ENCODE assay signal across 12 cellular contexts in genomic region chr12:3303410-3304136, GRCh38.
DNase-seq lines count a peak whose midpoint lies in the region; ATAC-seq and TF ChIP-seq lines count a peak whose summit lies in the region.
"Had no signal": no experiment of that assay in that cellular context is flagged by ENCODE, and none has a peak within 500 bp of the region (broad histone marks: within the 10 kb centered on the region; RNA-seq: fewer than 3 reads in every experiment).

No MANE protein-coding gene starts in this region.

- H3K4me1 Mint-ChIP-seq in glutamatergic neuron (ENCODE audit: low read depth, unreplicated experiment), result peaks cover 37% of the 10 kb centered on the region

- 69% methylated on average over 11 to 16 of the region's 18 CpGs for WGBS in tibial nerve, 2 donors

- H3K36me3 ChIP-seq in MG63 (no peaks in the 10 kb centered on the region), tibial nerve (no peaks in the 10 kb centered on the region)
- H3K36me3 ChIP-seq: pancreas had no signal

- peak overlapping the region; percentile 12 for H3K27ac Mint-ChIP-seq in glutamatergic neuron (ENCODE audit: unreplicated experiment)
- H3K27ac Mint-ChIP-seq: activated naive CD4-positive, alpha-beta T cell treated with anti-CD3 and anti-CD28 coated beads for 36 hours had no signal

- in situ Hi-C loops in Caki2 (cut with HindIII; ENCODE audit: low pct_unique_long_range_greater_than_20kb, low sequenced_read_pairs), result no loop called here

- H3K27me3 Mint-ChIP-seq in glutamatergic neuron (ENCODE audit: unreplicated experiment), result peaks cover 19% of the 10 kb centered on the region

- H3K27me3 ChIP-seq in MG63 (no peaks in the 10 kb centered on the region), tibial nerve (peaks cover 0 to 43% of the 10 kb centered on the region in 2 donors)
- H3K27me3 ChIP-seq: pancreas had no signal

- no peak overlapping the region for H3K4me3 Mint-ChIP-seq in glutamatergic neuron (ENCODE audit: unreplicated experiment)
- H3K4me3 Mint-ChIP-seq: activated naive CD4-positive, alpha-beta T cell treated with anti-CD3 and anti-CD28 coated beads for 36 hours had no signal

- H3K27ac ChIP-seq in tibial nerve, result no peak overlapping the region
- H3K27ac ChIP-seq: GM23248, pancreas had no signal

- DNase-seq in Caki2 (ENCODE audit: low read depth) (peak; percentile 19), SHP77 (lab: John Stamatoyannopoulos, UW) (peak; percentile 59 to 68), glutamatergic neuron (peak; percentile 65), MG63 (no peak), tibial nerve (ENCODE audit: low spot score in 2 of 2) (no peak)
- DNase-seq in stimulated activated CD4-positive, alpha-beta T cell treated with anti-CD3 and anti-CD28 coated beads, Interleukin-4, amount 100 ng/mL, for 4 hours, result no peak
- DNase-seq: activated naive CD4-positive, alpha-beta T cell treated with anti-CD3 and anti-CD28 coated beads for 36 hours had no signal

- TF ChIP-seq POLR2A in tibial nerve (IDR thresholded peaks at IDR 0.05), result no peak

- H3K4me1 ChIP-seq in tibial nerve, result peaks cover 0 to 12% (median 5%) of the 10 kb centered on the region in 4 donors
- H3K4me1 ChIP-seq: Caco-2 had no signal

- peaks cover 15% of the 10 kb centered on the region for H3K9me3 Mint-ChIP-seq in glutamatergic neuron (ENCODE audit: unreplicated experiment)
- H3K9me3 Mint-ChIP-seq: activated naive CD4-positive, alpha-beta T cell treated with anti-CD3 and anti-CD28 coated beads for 36 hours had no signal

- H3K9me3 ChIP-seq in MG63 (no peaks in the 10 kb centered on the region), tibial nerve (no peaks in the 10 kb centered on the region)
- H3K9me3 ChIP-seq: Caco-2, pancreas had no signal

- H3K4me3 ChIP-seq in MG63, result no peak overlapping the region
- no peak overlapping the region for H3K4me3 ChIP-seq in tibial nerve
- H3K4me3 ChIP-seq: GM23248, pancreas had no signal

- TF ChIP-seq RAD21 in Ishikawa (IDR thresholded peaks at IDR 0.05; ENCODE audit: low read depth), result peak; percentile 19; the same call in 1 of the 2 replicates

- TF ChIP-seq EP300 in Ishikawa (IDR thresholded peaks at IDR 0.05; ENCODE audit: borderline replicate concordance), result no peak
- no peak for TF ChIP-seq EP300 in tibial nerve (IDR thresholded peaks at IDR 0.05)

- no peaks in the 10 kb centered on the region for H3K36me3 Mint-ChIP-seq in glutamatergic neuron (ENCODE audit: unreplicated experiment)

- TF ChIP-seq CTCF in glutamatergic neuron (IDR thresholded peaks at IDR 0.05; ENCODE audit: partially characterized antibody, unreplicated experiment) (no peak), tibial nerve (IDR thresholded peaks at IDR 0.05) (peak in 1 of 5 experiments; percentile 25)

- ATAC-seq in HG03108 (IDR thresholded peaks at IDR 0.05; ENCODE audit: unreplicated experiment), result no peak

TF ChIP-seq in Ishikawa, 13 proteins besides CTCF, POLR2A, EP300 and RAD21:
- no peak for TF ChIP-seq NFIC (IDR thresholded peaks at IDR 0.05)
- no peak for TF ChIP-seq CEBPB (IDR thresholded peaks at IDR 0.05)
- no peak for TF ChIP-seq MAX (IDR thresholded peaks at IDR 0.05)
- TF ChIP-seq YY1 (IDR thresholded peaks at IDR 0.05; ENCODE audit: low read depth), result no peak
- no peak for TF ChIP-seq FOXM1 (IDR thresholded peaks at IDR 0.05; ENCODE audit: borderline replicate concordance, low read depth)
- no peak for TF ChIP-seq TEAD4 (IDR thresholded peaks at IDR 0.05)
- TF ChIP-seq ZBTB7A (IDR thresholded peaks at IDR 0.05; ENCODE audit: low read depth), result no peak
- TF ChIP-seq TCF12 (IDR thresholded peaks at IDR 0.05; ENCODE audit: low read depth), result no peak
- TF ChIP-seq EGR1 (IDR thresholded peaks at IDR 0.05), result no peak
- TF ChIP-seq REST (IDR thresholded peaks at IDR 0.05; ENCODE audit: low read depth), result no peak

Comparison
In these comparisons a context has a peak if more than half of its experiments do, and no peak if none do; other contexts are left out.
1. DNase-seq: peak in Caki2 (single experiment), SHP77 (2 of 2) and glutamatergic neuron (single experiment); none in stimulated activated CD4-positive, alpha-beta T cell treated with anti-CD3 and anti-CD28 coated beads, Interleukin-4, amount 100 ng/mL, for 4 hours (0 of 2), MG63 (single experiment) and tibial nerve (0 of 2).